23 cellular contexts compared by ENCODE assay signal in the genomic region with DNA sequence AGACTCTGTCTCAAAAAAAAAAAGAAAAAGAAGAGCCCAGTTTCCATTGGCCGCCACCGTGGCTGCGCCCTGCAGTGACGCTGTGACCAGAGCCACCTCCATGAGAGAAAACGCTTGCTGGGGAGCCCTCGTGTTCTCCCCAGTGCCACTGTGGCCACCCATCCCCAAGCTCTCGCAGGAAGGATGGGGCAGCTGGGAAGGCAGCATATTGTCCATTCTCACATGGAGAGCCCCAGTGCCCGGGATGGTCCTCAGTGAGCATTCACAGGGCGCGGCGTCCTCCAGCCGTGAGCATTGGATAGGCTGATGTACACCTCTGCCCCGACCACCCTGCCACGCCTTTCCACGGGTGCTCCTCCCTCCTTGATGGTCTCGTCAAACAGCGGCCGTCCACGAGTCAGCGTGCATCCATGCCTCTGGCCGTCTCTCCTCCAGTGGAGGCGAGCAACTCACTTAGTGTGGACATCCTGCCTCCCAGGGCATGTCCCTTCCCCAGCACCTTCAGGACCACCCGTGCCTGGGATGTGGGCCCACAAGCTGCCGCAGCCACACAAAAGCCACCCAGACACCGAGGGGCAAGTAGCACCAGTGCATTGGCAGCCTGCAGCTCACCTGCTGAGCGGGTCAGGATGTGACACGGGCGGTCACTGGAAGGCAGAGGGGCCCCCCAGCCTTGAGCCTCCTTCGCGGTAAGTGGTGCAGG. TPM values are rescaled to one million over a fixed set of nuclear protein-coding genes. Genes with fewer than 3 reads are reported as not detected.
A peak's percentile ranks its signal among the peaks of the same experiment; 100 is the strongest.
DNase-seq lines count a peak whose midpoint lies in the region; ATAC-seq and TF ChIP-seq lines count a peak whose summit lies in the region.
"Had no signal": no experiment of that assay in that cellular context is flagged by ENCODE, and none has a peak within 500 bp of the region (broad histone marks: within the 10 kb centered on the region; RNA-seq: fewer than 3 reads in every experiment).

No MANE protein-coding gene starts in this region.

- H3K36me3 Mint-ChIP-seq in activated naive CD8-positive, alpha-beta T cell treated with anti-CD3 and anti-CD28 coated beads, Interleukin-2, amount 10 ng/mL, durations not matched to agents 7 days and 5 days = no peaks in the 10 kb centered on the region
- no peaks in the 10 kb centered on the region for H3K36me3 Mint-ChIP-seq in activated naive CD8-positive, alpha-beta T cell treated with anti-CD3 and anti-CD28 coated beads for 36 hours
- no peaks in the 10 kb centered on the region for H3K36me3 Mint-ChIP-seq in chondrocyte (ENCODE audit: low read depth)
- H3K36me3 Mint-ChIP-seq: CD8-positive, alpha-beta T cell had no signal

- H3K27ac Mint-ChIP-seq in activated naive CD8-positive, alpha-beta T cell treated with anti-CD3 and anti-CD28 coated beads, Interleukin-2, amount 10 ng/mL, durations not matched to agents 7 days and 5 days = no peak overlapping the region
- H3K27ac Mint-ChIP-seq in activated naive CD8-positive, alpha-beta T cell treated with anti-CD3 and anti-CD28 coated beads for 36 hours = no peak overlapping the region
- no peak overlapping the region for H3K27ac Mint-ChIP-seq in chondrocyte (ENCODE audit: unreplicated experiment)
- H3K27ac Mint-ChIP-seq: CD8-positive, alpha-beta T cell had no signal

- H3K4me1 Mint-ChIP-seq in activated naive CD8-positive, alpha-beta T cell treated with anti-CD3 and anti-CD28 coated beads, Interleukin-2, amount 10 ng/mL, durations not matched to agents 7 days and 5 days = peaks cover 3% of the 10 kb centered on the region
- H3K4me1 Mint-ChIP-seq in activated naive CD8-positive, alpha-beta T cell treated with anti-CD3 and anti-CD28 coated beads for 36 hours = peaks cover 3% of the 10 kb centered on the region
- no peaks in the 10 kb centered on the region for H3K4me1 Mint-ChIP-seq in chondrocyte (ENCODE audit: low read depth)

- H3K9me3 ChIP-seq in left lung (no peaks in the 10 kb centered on the region), psoas muscle (no peaks in the 10 kb centered on the region)
- H3K9me3 ChIP-seq: SJCRH30 had no signal

- DNase-seq in activated naive CD8-positive, alpha-beta T cell treated with anti-CD3 and anti-CD28 coated beads, Interleukin-2, amount 10 ng/mL, durations not matched to agents 7 days and 5 days = peak; percentile 17
- DNase-seq in activated naive CD8-positive, alpha-beta T cell treated with anti-CD3 and anti-CD28 coated beads for 36 hours = no peak
- DNase-seq in chondrocyte (ENCODE audit: low spot score) (peak; percentile 68), left lung (peak; percentile 24 to 75), psoas muscle (peak; percentile 2 to 46), substantia nigra (lab: John Stamatoyannopoulos, UW) (no peak), midbrain (lab: John Stamatoyannopoulos, UW) (no peak)
- DNase-seq: 8988T; C1 segment of cervical spinal cord; CD8-positive, alpha-beta T cell; DND-41; MG63; NCI-H1417; NCI-H187; NCI-H2107; NCI-H510A; PC-9; RPMI8226; SJCRH30 had no signal

- no peaks in the 10 kb centered on the region for H3K4me1 ChIP-seq in left lung
- H3K4me1 ChIP-seq in psoas muscle = no peaks in the 10 kb centered on the region
- H3K4me1 ChIP-seq: SJCRH30 had no signal

- H3K27ac ChIP-seq in left lung = no peak overlapping the region
- H3K27ac ChIP-seq in psoas muscle = no peak overlapping the region
- no peak overlapping the region for H3K27ac ChIP-seq in substantia nigra (ENCODE audit: low read depth, low read length, poor library complexity, severe bottlenecking)
- H3K27ac ChIP-seq: PC-9, SJCRH30 had no signal

- no peaks in the 10 kb centered on the region for H3K9me3 Mint-ChIP-seq in activated naive CD8-positive, alpha-beta T cell treated with anti-CD3 and anti-CD28 coated beads, Interleukin-2, amount 10 ng/mL, durations not matched to agents 7 days and 5 days
- H3K9me3 Mint-ChIP-seq in activated naive CD8-positive, alpha-beta T cell treated with anti-CD3 and anti-CD28 coated beads for 36 hours = no peaks in the 10 kb centered on the region
- H3K9me3 Mint-ChIP-seq in chondrocyte (ENCODE audit: low read depth) = no peaks in the 10 kb centered on the region
- H3K9me3 Mint-ChIP-seq: CD8-positive, alpha-beta T cell had no signal

- no peak for TF ChIP-seq CTCF in chondrocyte (IDR thresholded peaks at IDR 0.05)
- TF ChIP-seq CTCF in left lung (IDR thresholded peaks at IDR 0.05) = no peak
- TF ChIP-seq CTCF in psoas muscle (IDR thresholded peaks at IDR 0.05) = no peak

- intact Hi-C loops in left lung (cut with DNase I) (loop anchor here in 1 of 2 donors (10.0 kb wide), 1 partner anchor 253 kb away; no protein-coding TSS in a partner anchor), psoas muscle (cut with DNase I) (loop anchor here in 1 of 2 donors (10.0 kb wide), 1 partner anchor 253 kb away; no protein-coding TSS in a partner anchor)

- H3K36me3 ChIP-seq in left lung (no peaks in the 10 kb centered on the region), psoas muscle (ENCODE audit: insufficient read depth in 1 of 2, low read depth in 1 of 2) (no peaks in the 10 kb centered on the region)
- H3K36me3 ChIP-seq: MG63, SJCRH30 had no signal

- H3K4me3 Mint-ChIP-seq in activated naive CD8-positive, alpha-beta T cell treated with anti-CD3 and anti-CD28 coated beads, Interleukin-2, amount 10 ng/mL, durations not matched to agents 7 days and 5 days = no peak overlapping the region
- no peak overlapping the region for H3K4me3 Mint-ChIP-seq in activated naive CD8-positive, alpha-beta T cell treated with anti-CD3 and anti-CD28 coated beads for 36 hours
- no peak overlapping the region for H3K4me3 Mint-ChIP-seq in chondrocyte (ENCODE audit: unreplicated experiment)
- H3K4me3 Mint-ChIP-seq: CD8-positive, alpha-beta T cell had no signal

- H3K4me3 ChIP-seq in left lung = no peak overlapping the region
- H3K4me3 ChIP-seq in psoas muscle = no peak overlapping the region
- H3K4me3 ChIP-seq: GM12878, MG63, PC-9, SJCRH30 had no signal

- peaks cover 0 to 4% of the 10 kb centered on the region in 2 donors for H3K27me3 ChIP-seq in left lung
- peaks cover 0 to 18% (median 6%) of the 10 kb centered on the region in 3 donors for H3K27me3 ChIP-seq in psoas muscle (ENCODE audit: insufficient read depth in 3 of 3, low read length in 2 of 3)
- H3K27me3 ChIP-seq: MG63, SJCRH30 had no signal

- WGBS in psoas muscle, 3 donors = 85 to 89% (median 87%) methylated on average over 15 to 29 of the region's 30 CpGs

- H3K27me3 Mint-ChIP-seq in activated naive CD8-positive, alpha-beta T cell treated with anti-CD3 and anti-CD28 coated beads, Interleukin-2, amount 10 ng/mL, durations not matched to agents 7 days and 5 days = no peaks in the 10 kb centered on the region
- no peaks in the 10 kb centered on the region for H3K27me3 Mint-ChIP-seq in activated naive CD8-positive, alpha-beta T cell treated with anti-CD3 and anti-CD28 coated beads for 36 hours
- H3K27me3 Mint-ChIP-seq in chondrocyte (ENCODE audit: low read depth) = peaks cover 4% of the 10 kb centered on the region

- no peak for ATAC-seq in activated naive CD8-positive, alpha-beta T cell treated with anti-CD3 and anti-CD28 coated beads, Interleukin-2, amount 10 ng/mL, durations not matched to agents 7 days and 5 days (ENCODE audit: low read depth)
- ATAC-seq in left lung = no peak
- ATAC-seq in psoas muscle = no peak
- no peak for ATAC-seq in HG03439 (IDR thresholded peaks at IDR 0.05; ENCODE audit: unreplicated experiment)
- ATAC-seq: CD8-positive, alpha-beta T cell; GM12878 had no signal

- POLR2A ChIA-PET in activated naive CD8-positive, alpha-beta T cell treated with anti-CD3 and anti-CD28 coated beads, Interleukin-2, amount 10 ng/mL, durations not matched to agents 7 days and 5 days (lab: Charles Lee) = no interaction called here

RNA-seq across cellular contexts. Expression of a gene that starts 23.4 kb away (rescaled TPM):
- total RNA-seq in activated naive CD8-positive, alpha-beta T cell treated with anti-CD3 and anti-CD28 coated beads, Interleukin-2, amount 10 ng/mL, durations not matched to agents 7 days and 5 days = not detected
- not detected for total RNA-seq in activated naive CD8-positive, alpha-beta T cell treated with anti-CD3 and anti-CD28 coated beads for 36 hours
- total RNA-seq in chondrocyte = not detected in 3 replicates
- total RNA-seq in left lung = not detected
- not detected for total RNA-seq in psoas muscle
- polyA plus RNA-seq in psoas muscle = under 1 TPM in 2 of 3 donors, not detected in 1; 0.03 to 0.08 TPM
- total RNA-seq: CD8-positive, alpha-beta T cell; H4; LHCN-M2; PC-9; SJCRH30 had no signal

RNA-seq across cellular contexts. Expression of a gene that starts 47.2 kb away (rescaled TPM):
- total RNA-seq in activated naive CD8-positive, alpha-beta T cell treated with anti-CD3 and anti-CD28 coated beads, Interleukin-2, amount 10 ng/mL, durations not matched to agents 7 days and 5 days = not detected
- not detected for total RNA-seq in activated naive CD8-positive, alpha-beta T cell treated with anti-CD3 and anti-CD28 coated beads for 36 hours
- total RNA-seq in chondrocyte = not detected in 3 replicates
- not detected for total RNA-seq in left lung
- not detected for total RNA-seq in psoas muscle
- polyA plus RNA-seq in psoas muscle = not detected
- total RNA-seq: CD8-positive, alpha-beta T cell; GM12878; H4; LHCN-M2; PC-9; SJCRH30 had no signal
- polyA plus RNA-seq: GM12878 had no signal

Comparison
In these comparisons a context has a peak if more than half of its experiments do, and no peak if none do; other contexts are left out.
1. DNase-seq: peak in activated naive CD8-positive, alpha-beta T cell treated with anti-CD3 and anti-CD28 coated beads, Interleukin-2, amount 10 ng/mL, durations not matched to agents 7 days and 5 days (single experiment), chondrocyte (single experiment), left lung (2 of 2) and psoas muscle (2 of 2); none in activated naive CD8-positive, alpha-beta T cell treated with anti-CD3 and anti-CD28 coated beads for 36 hours (single experiment), substantia nigra (0 of 49) and midbrain (single experiment).